ENCODE assay signal across 31 cellular contexts in genomic region chr4:108393870-108394269, GRCh38.
"Had no signal": no experiment of that assay in that cellular context is flagged by ENCODE, and none has a peak within 500 bp of the region (broad histone marks: within the 10 kb centered on the region; RNA-seq: fewer than 3 reads in every experiment).

No MANE protein-coding gene starts in this region.

- FAIRE-seq: kidney, small intestine had no signal

- H3K9me3 Mint-ChIP-seq: activated T-cell treated with anti-CD3 and anti-CD28 coated beads, Interleukin-2, amount 50 U/mL, for 24 hours; activated T-helper 2 cell treated with anti-CD3 and anti-CD28 coated beads, Interferon-gamma antibody, Interleukin-2, Interleukin-4, amounts not matched to agents 10 μg/mL and 5 μg/mL and 100 μg/mL, durations not matched to agents 14 hours and 24 hours and 36 hours; dendritic cell treated with granulocyte-macrophage colony-stimulating factor and Interleukin-4, amounts not matched to agents 40 ng/mL and 50 ng/mL, for 4 days; naive thymus-derived CD8-positive, alpha-beta T cell; stimulated activated effector memory CD8-positive, alpha-beta T cell treated with anti-CD3 and anti-CD28 coated beads, Interleukin-12 subunit alpha, Interleukin-12 subunit beta, amount 100 ng/mL, for 72 hours; stimulated activated naive CD8-positive, alpha-beta T cell treated with anti-CD3 and anti-CD28 coated beads, Interleukin-15, amount 100 ng/mL, for 72 hours had no signal

- H3K4me1 Mint-ChIP-seq: stimulated activated effector memory CD8-positive, alpha-beta T cell treated with anti-CD3 and anti-CD28 coated beads, Interleukin-12 subunit alpha, Interleukin-12 subunit beta, amount 100 ng/mL, for 72 hours had no signal

- H3K4me3 ChIP-seq: adrenal gland, ascending aorta, left lung, lung, suprapubic skin, tibial nerve, uterus had no signal

- H3K4me1 ChIP-seq: adrenal gland, ascending aorta, foreskin keratinocyte, left lung, parathyroid adenoma, suprapubic skin, uterus had no signal

- H3K27ac Mint-ChIP-seq: activated naive CD8-positive, alpha-beta T cell; activated T-cell treated with anti-CD3 and anti-CD28 coated beads, Interleukin-2, amount 50 U/mL, for 24 hours; activated T-helper 2 cell treated with anti-CD3 and anti-CD28 coated beads, Interferon-gamma antibody, Interleukin-2, Interleukin-4, amounts not matched to agents 10 μg/mL and 5 μg/mL and 100 μg/mL, durations not matched to agents 14 hours and 24 hours and 36 hours; dendritic cell treated with granulocyte-macrophage colony-stimulating factor and Interleukin-4, amounts not matched to agents 40 ng/mL and 50 ng/mL, for 4 days; naive thymus-derived CD8-positive, alpha-beta T cell; stimulated activated effector memory CD8-positive, alpha-beta T cell treated with anti-CD3 and anti-CD28 coated beads, Interleukin-12 subunit alpha, Interleukin-12 subunit beta, amount 100 ng/mL, for 72 hours; stimulated activated naive CD8-positive, alpha-beta T cell treated with anti-CD3 and anti-CD28 coated beads, Interleukin-15, amount 100 ng/mL, for 72 hours had no signal

- H3K36me3 ChIP-seq: adrenal gland, ascending aorta, brain microvascular endothelial cell, left lung, neutrophil, suprapubic skin, tibial nerve, uterus had no signal

- H3K27me3 ChIP-seq: adrenal gland, ascending aorta, brain microvascular endothelial cell, left lung, neutrophil, suprapubic skin, tibial nerve, uterus had no signal

- ATAC-seq: left lung; naive thymus-derived CD8-positive, alpha-beta T cell; sciatic nerve; stimulated activated effector memory CD8-positive, alpha-beta T cell treated with anti-CD3 and anti-CD28 coated beads, Interleukin-12 subunit alpha, Interleukin-12 subunit beta, amount 100 ng/mL, for 72 hours; stimulated activated naive CD8-positive, alpha-beta T cell treated with anti-CD3 and anti-CD28 coated beads, Interleukin-15, amount 100 ng/mL, for 72 hours had no signal

- H3K9me3 ChIP-seq: adrenal gland, ascending aorta, left lung, neutrophil, suprapubic skin, tibial nerve, uterus had no signal

- H3K4me3 Mint-ChIP-seq: activated naive CD8-positive, alpha-beta T cell; activated T-cell treated with anti-CD3 and anti-CD28 coated beads, Interleukin-2, amount 50 U/mL, for 24 hours; dendritic cell treated with granulocyte-macrophage colony-stimulating factor and Interleukin-4, amounts not matched to agents 40 ng/mL and 50 ng/mL, for 4 days; naive thymus-derived CD8-positive, alpha-beta T cell; stimulated activated effector memory CD8-positive, alpha-beta T cell treated with anti-CD3 and anti-CD28 coated beads, Interleukin-12 subunit alpha, Interleukin-12 subunit beta, amount 100 ng/mL, for 72 hours; stimulated activated naive CD8-positive, alpha-beta T cell treated with anti-CD3 and anti-CD28 coated beads, Interleukin-15, amount 100 ng/mL, for 72 hours had no signal

- H3K36me3 Mint-ChIP-seq: activated naive CD8-positive, alpha-beta T cell; naive thymus-derived CD8-positive, alpha-beta T cell; stimulated activated effector memory CD8-positive, alpha-beta T cell treated with anti-CD3 and anti-CD28 coated beads, Interleukin-12 subunit alpha, Interleukin-12 subunit beta, amount 100 ng/mL, for 72 hours had no signal

- H3K27me3 Mint-ChIP-seq: activated naive CD8-positive, alpha-beta T cell; activated T-cell treated with anti-CD3 and anti-CD28 coated beads, Interleukin-2, amount 50 U/mL, for 24 hours; dendritic cell treated with granulocyte-macrophage colony-stimulating factor and Interleukin-4, amounts not matched to agents 40 ng/mL and 50 ng/mL, for 4 days; naive thymus-derived CD8-positive, alpha-beta T cell; stimulated activated naive CD8-positive, alpha-beta T cell treated with anti-CD3 and anti-CD28 coated beads, Interleukin-15, amount 100 ng/mL, for 72 hours had no signal

- H3K27ac ChIP-seq: adrenal gland, ascending aorta, brain microvascular endothelial cell, foreskin keratinocyte, left lung, neutrophil, parathyroid adenoma, suprapubic skin, tibial nerve, uterus, VCaP had no signal

- DNase-seq: activated CD4-positive, alpha-beta T cell treated with anti-CD3 and anti-CD28 coated beads for 1 hour; activated CD4-positive, alpha-beta T cell treated with anti-CD3 and anti-CD28 coated beads, Interleukin-2, amount 50 U/mL, for 4 hours; activated CD8-positive, alpha-beta memory T cell treated with anti-CD3 and anti-CD28 coated beads for 24 hours; activated CD8-positive, alpha-beta memory T cell treated with anti-CD3 and anti-CD28 coated beads, Interleukin-2, amount 50 U/mL, for 4 hours; activated naive CD4-positive, alpha-beta T cell; activated T-cell treated with anti-CD3 and anti-CD28 coated beads, Interleukin-2, amount 50 U/mL, for 24 hours; adrenal gland; brain microvascular endothelial cell; caudate nucleus; effector CD4-positive, alpha-beta T cell; erythroblast; foreskin keratinocyte; kidney; left lung; naive thymus-derived CD8-positive, alpha-beta T cell; small intestine; stimulated activated CD4-positive, alpha-beta T cell treated with anti-CD3 and anti-CD28 coated beads, Interleukin-2, amount 100 ng/mL, for 24 hours; stimulated activated naive CD8-positive, alpha-beta T cell treated with anti-CD3 and anti-CD28 coated beads, Interleukin-15, amount 100 ng/mL, for 72 hours; uterus had no signal
